ENCODE assay signal across 19 cellular contexts in genomic region chr21:37186983-37187382, GRCh38.
"Had no signal": no experiment of that assay in that cellular context is flagged by ENCODE, and none has a peak within 500 bp of the region (broad histone marks: within the 10 kb centered on the region; RNA-seq: fewer than 3 reads in every experiment).

No MANE protein-coding gene starts in this region.

- H3K4me1 Mint-ChIP-seq: activated B cell treated with CpG ODN at 0.5 μM for 24 hours had no signal

- DNase-seq: activated B cell treated with CpG ODN at 0.5 μM for 24 hours; activated CD4-positive, alpha-beta T cell treated with anti-CD3 and anti-CD28 coated beads, Interleukin-2, amount 50 U/mL, for 4 hours; activated naive CD4-positive, alpha-beta T cell treated with anti-CD3 and anti-CD28 coated beads, Interleukin-2, amount 50 U/mL, for 16 hours; activated T-cell treated with anti-CD3 and anti-CD28 coated beads, Interleukin-2, amount 50 U/mL, for 24 hours; brain microvascular endothelial cell; cerebellar nuclear complex; NCI-H1092; NCI-H1417; NCI-H1930; NCI-H2171; NCI-H2227 treated with DMSO at 0.1 percent for 48 hours; NCI-H446 treated with DMSO at 0.1 percent for 48 hours; NCI-H526; NCI-H774; RPMI8226; T-cell had no signal

- H3K27me3 Mint-ChIP-seq: activated B cell treated with CpG ODN at 0.5 μM for 24 hours; activated T-cell treated with anti-CD3 and anti-CD28 coated beads, Interleukin-2, amount 50 U/mL, for 24 hours; dendritic cell treated with granulocyte-macrophage colony-stimulating factor and Interleukin-4, amounts not matched to agents 40 ng/mL and 50 ng/mL, for 4 days; T-cell had no signal

- H3K9me3 Mint-ChIP-seq: activated B cell treated with CpG ODN at 0.5 μM for 24 hours; activated T-cell treated with anti-CD3 and anti-CD28 coated beads, Interleukin-2, amount 50 U/mL, for 24 hours; dendritic cell treated with granulocyte-macrophage colony-stimulating factor and Interleukin-4, amounts not matched to agents 40 ng/mL and 50 ng/mL, for 4 days; T-cell had no signal

- H3K27ac Mint-ChIP-seq: activated B cell treated with CpG ODN at 0.5 μM for 24 hours; activated T-cell treated with anti-CD3 and anti-CD28 coated beads, Interleukin-2, amount 50 U/mL, for 24 hours; dendritic cell treated with granulocyte-macrophage colony-stimulating factor and Interleukin-4, amounts not matched to agents 40 ng/mL and 50 ng/mL, for 4 days had no signal

- H3K4me3 Mint-ChIP-seq: activated B cell treated with CpG ODN at 0.5 μM for 24 hours; activated T-cell treated with anti-CD3 and anti-CD28 coated beads, Interleukin-2, amount 50 U/mL, for 24 hours; dendritic cell treated with granulocyte-macrophage colony-stimulating factor and Interleukin-4, amounts not matched to agents 40 ng/mL and 50 ng/mL, for 4 days; T-cell had no signal

- ATAC-seq: Panc1, Right ventricle myocardium inferior, T-cell had no signal
